Comparison of ENCODE assay signal across 8 cellular contexts in the genomic region with DNA sequence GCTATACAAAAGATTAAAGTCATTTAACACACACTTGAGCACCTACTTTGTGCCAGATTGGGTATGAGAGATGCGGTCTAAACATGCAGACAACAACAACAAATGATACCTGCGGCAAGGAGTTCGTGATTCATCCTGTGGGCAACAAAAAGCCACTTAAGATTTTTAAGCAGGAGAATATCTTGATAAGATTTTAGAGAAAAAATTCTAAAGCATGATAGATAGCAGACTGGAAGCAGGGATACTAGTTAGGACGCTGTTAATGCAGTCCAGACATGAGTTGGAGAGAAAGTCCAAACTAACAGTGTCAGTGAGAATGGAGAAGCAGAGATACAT. TPM values are rescaled to one million over a fixed set of nuclear protein-coding genes. Genes with fewer than 3 reads are reported as not detected.
A peak's percentile ranks its signal among the peaks of the same experiment; 100 is the strongest.
DNase-seq lines count a peak whose midpoint lies in the region; ATAC-seq and TF ChIP-seq lines count a peak whose summit lies in the region.

No MANE protein-coding gene starts in this region.

- peaks cover 24 to 51% (median 35%) of the 10 kb centered on the region in 4 donors for H3K4me1 Mint-ChIP-seq in CD4-positive, CD25-positive, alpha-beta regulatory T cell
- H3K4me1 Mint-ChIP-seq in osteocyte (ENCODE audit: unreplicated experiment) (peaks cover 32% of the 10 kb centered on the region), chondrocyte (ENCODE audit: low read depth) (peaks cover 32% of the 10 kb centered on the region)

- peak overlapping the region; percentile 85 for H3K4me3 ChIP-seq in CD4-positive, CD25-positive, alpha-beta regulatory T cell (ENCODE audit: low read depth, low read length)
- H3K4me3 ChIP-seq in OCI-LY1 (ENCODE audit: low read depth, low read length, poor library complexity, severe bottlenecking) = peak overlapping the region; percentile 83
- no peak overlapping the region for H3K4me3 ChIP-seq in MG63

- TF ChIP-seq CTCF in OCI-LY1 (IDR thresholded peaks at IDR 0.05; ENCODE audit: low read length) (no peak), osteocyte (IDR thresholded peaks at IDR 0.05) (no peak), chondrocyte (IDR thresholded peaks at IDR 0.05) (no peak)

- peaks cover 10% of the 10 kb centered on the region for H3K27me3 Mint-ChIP-seq in CD4-positive, CD25-positive, alpha-beta regulatory T cell
- H3K27me3 Mint-ChIP-seq in osteocyte (ENCODE audit: unreplicated experiment) (no peaks in the 10 kb centered on the region), chondrocyte (ENCODE audit: low read depth) (no peaks in the 10 kb centered on the region)

- no peaks in the 10 kb centered on the region for H3K9me3 ChIP-seq in CD4-positive, CD25-positive, alpha-beta regulatory T cell (ENCODE audit: control insufficient read depth in 2 of 2, low read length in 2 of 2)
- H3K9me3 ChIP-seq in OCI-LY1 (ENCODE audit: low read length) (no peaks in the 10 kb centered on the region), MG63 (no peaks in the 10 kb centered on the region)

- H4K20me1 ChIP-seq in OCI-LY1 (ENCODE audit: insufficient read depth, low read length) = no peaks in the 10 kb centered on the region

- peaks cover 7% of the 10 kb centered on the region for H3K36me3 Mint-ChIP-seq in CD4-positive, CD25-positive, alpha-beta regulatory T cell
- H3K36me3 Mint-ChIP-seq in osteocyte (ENCODE audit: unreplicated experiment) = no peaks in the 10 kb centered on the region
- no peaks in the 10 kb centered on the region for H3K36me3 Mint-ChIP-seq in chondrocyte (ENCODE audit: low read depth)

- H3K36me3 ChIP-seq in CD4-positive, CD25-positive, alpha-beta regulatory T cell (ENCODE audit: control insufficient read depth, insufficient read depth, low read length) = no peaks in the 10 kb centered on the region
- H3K36me3 ChIP-seq in OCI-LY1 (ENCODE audit: insufficient read depth, low read length) (no peaks in the 10 kb centered on the region), MG63 (no peaks in the 10 kb centered on the region)

- H3K27ac Mint-ChIP-seq in CD4-positive, CD25-positive, alpha-beta regulatory T cell = peak overlapping the region; percentile 99 to 100 (median 99)
- H3K27ac Mint-ChIP-seq in osteocyte (ENCODE audit: unreplicated experiment) (peak overlapping the region; percentile 98), chondrocyte (ENCODE audit: unreplicated experiment) (no peak overlapping the region)

- peak overlapping the region; percentile 92 to 95 (median 93) for H3K4me3 Mint-ChIP-seq in CD4-positive, CD25-positive, alpha-beta regulatory T cell
- H3K4me3 Mint-ChIP-seq in osteocyte (ENCODE audit: unreplicated experiment) (peak overlapping the region; percentile 89), chondrocyte (ENCODE audit: unreplicated experiment) (no peak overlapping the region)

- H2AFZ ChIP-seq in OCI-LY1 (ENCODE audit: low read length) = peak overlapping the region; percentile 43; the same call in 1 of the 2 replicates

- peaks cover 0 to 4% (median 0%) of the 10 kb centered on the region in 7 donors for H3K9me3 Mint-ChIP-seq in CD4-positive, CD25-positive, alpha-beta regulatory T cell
- H3K9me3 Mint-ChIP-seq in osteocyte (ENCODE audit: unreplicated experiment) (no peaks in the 10 kb centered on the region), chondrocyte (ENCODE audit: low read depth) (no peaks in the 10 kb centered on the region)

- no peak for DNase-seq in CD4-positive, CD25-positive, alpha-beta regulatory T cell
- DNase-seq in osteocyte (ENCODE audit: extremely low spot score, unreplicated experiment) (no peak), chondrocyte (ENCODE audit: low spot score) (no peak), cerebellar cortex (ENCODE audit: low spot score) (no peak), amniotic stem cell (lab: John Stamatoyannopoulos, UW) (no peak), MG63 (no peak)

- peaks cover 37% of the 10 kb centered on the region for H3K4me1 ChIP-seq in CD4-positive, CD25-positive, alpha-beta regulatory T cell (ENCODE audit: control insufficient read depth, insufficient read depth, low read length, poor library complexity, severe bottlenecking)
- H3K4me1 ChIP-seq in OCI-LY1 (ENCODE audit: insufficient read depth, low read length, severe bottlenecking) = peaks cover 32% of the 10 kb centered on the region

- no peaks in the 10 kb centered on the region for H3K27me3 ChIP-seq in CD4-positive, CD25-positive, alpha-beta regulatory T cell (ENCODE audit: control insufficient read depth, insufficient read depth, low read length)
- H3K27me3 ChIP-seq in OCI-LY1 (ENCODE audit: insufficient read depth, low read length) = no peaks in the 10 kb centered on the region; the same call in 1 of the 2 replicates
- H3K27me3 ChIP-seq in MG63 = no peaks in the 10 kb centered on the region; the same call in 1 of the 2 replicates

- ATAC-seq in CD4-positive, CD25-positive, alpha-beta regulatory T cell (ENCODE audit: low read depth in 2 of 2) = no peak

- peak overlapping the region; percentile 94 for H3K4me2 ChIP-seq in OCI-LY1 (ENCODE audit: low read length)

- peaks cover 26% of the 10 kb centered on the region for H3K79me2 ChIP-seq in OCI-LY1 (ENCODE audit: insufficient read depth, low read length)

- no peaks in the 10 kb centered on the region for H3F3A ChIP-seq in OCI-LY1 (ENCODE audit: insufficient read depth, low read length)

- H3K27ac ChIP-seq in CD4-positive, CD25-positive, alpha-beta regulatory T cell (ENCODE audit: insufficient read depth, low read length, poor library complexity, severe bottlenecking) = peak overlapping the region; percentile 99
- H3K27ac ChIP-seq in OCI-LY1 (ENCODE audit: low read depth, low read length, poor library complexity, severe bottlenecking) (peak overlapping the region; percentile 90), cingulate gyrus (ENCODE audit: low read depth, low read length) (peak overlapping the region; percentile 96)

- peak overlapping the region; percentile 96; the same call in 1 of the 2 replicates for H3K9ac ChIP-seq in OCI-LY1 (ENCODE audit: low read length)

- no peaks in the 10 kb centered on the region for H3K9me2 ChIP-seq in OCI-LY1 (ENCODE audit: low read depth, low read length)

RNA-seq across cellular contexts. Expression of gene KBTBD2, which starts 1.6 kb away (rescaled TPM):
- total RNA-seq in CD4-positive, CD25-positive, alpha-beta regulatory T cell = 121 TPM
- 10 to 100 TPM; 17.2 to 28.5 (median 21.1) TPM for polyA plus RNA-seq in CD4-positive, CD25-positive, alpha-beta regulatory T cell
- 33.9 and 36.5 TPM in 2 replicates for total RNA-seq in osteocyte
- total RNA-seq in chondrocyte = 22.0 to 24.8 TPM (median 23.9 TPM) in 3 replicates
- total RNA-seq in MG63 (2014; rRNA removed; shearing (Covaris generic); ENCODE audit: low replicate concordance) = 23.4 and 34.0 TPM in 2 replicates
